12 cellular contexts compared by ENCODE assay signal in the genomic region with DNA sequence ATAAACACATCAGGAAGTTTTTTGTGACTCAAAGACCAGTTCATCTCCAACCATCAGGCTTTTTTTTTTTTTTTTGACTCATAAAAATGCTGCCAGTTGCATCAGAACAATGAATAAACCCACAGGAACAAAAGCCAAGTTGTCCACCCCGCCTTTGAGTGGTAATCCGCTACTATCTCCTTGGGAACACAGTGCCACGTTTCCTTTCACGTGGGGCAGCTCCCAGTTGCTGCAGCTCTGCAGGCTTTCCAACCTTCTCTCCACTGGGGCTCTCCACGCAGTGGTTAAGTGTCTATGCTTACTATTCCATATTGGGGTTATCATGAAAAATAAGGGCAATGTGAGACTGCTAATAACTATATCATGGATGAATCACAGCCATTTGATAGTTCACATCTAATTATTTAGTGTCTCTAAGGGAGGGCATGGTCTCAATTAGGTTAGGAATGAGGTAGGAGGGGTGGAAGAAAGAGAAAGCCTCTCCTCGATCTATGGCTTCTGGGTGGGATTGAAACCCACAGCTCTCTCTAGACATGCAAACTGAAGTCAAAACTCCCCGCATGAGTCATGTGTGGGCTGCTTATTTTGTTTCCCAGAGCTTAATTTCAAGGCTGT. TPM values are rescaled to one million over a fixed set of nuclear protein-coding genes. Genes with fewer than 3 reads are reported as not detected.
A peak's percentile ranks its signal among the peaks of the same experiment; 100 is the strongest.
DNase-seq lines count a peak whose midpoint lies in the region; ATAC-seq, FAIRE-seq and TF ChIP-seq lines count a peak whose summit lies in the region.
"Had no signal": no experiment of that assay in that cellular context is flagged by ENCODE, and none has a peak within 500 bp of the region (broad histone marks: within the 10 kb centered on the region; RNA-seq: fewer than 3 reads in every experiment).

No MANE protein-coding gene starts in this region.

- H3K4me1 Mint-ChIP-seq in astrocyte (ENCODE audit: low read depth, unreplicated experiment), result peaks cover 16% of the 10 kb centered on the region
- H3K4me1 Mint-ChIP-seq: CD4-positive, CD25-positive, alpha-beta regulatory T cell; neural crest cell had no signal

- H2AFZ ChIP-seq in astrocyte (ENCODE audit: low read depth, low read length), result peak overlapping the region; percentile 38

- peak; percentile 58 for FAIRE-seq in astrocyte (lab: Jason Lieb, UNC)

- CTCF ChIA-PET in AG04449 (lab: Yijun Ruan, JAX), result interaction anchor here (0.9 to 1.5 kb wide), 3 partner anchors 112 to 240 kb away, joined by 3 to 5 read pairs (median 4); no protein-coding TSS in a partner anchor

- peak overlapping the region; percentile 51 for H3K27ac ChIP-seq in astrocyte (ENCODE audit: low read depth, low read length)
- H3K27ac ChIP-seq: cardiac muscle cell had no signal

- H3K4me3 Mint-ChIP-seq in astrocyte (ENCODE audit: unreplicated experiment), result no peak overlapping the region
- H3K4me3 Mint-ChIP-seq: CD4-positive, CD25-positive, alpha-beta regulatory T cell; neural crest cell had no signal

- H4K20me1 ChIP-seq in astrocyte (ENCODE audit: insufficient read depth, low read length), result no peaks in the 10 kb centered on the region

- DNase-seq in AG04449 (ENCODE audit: low read depth, low spot score) (peak; percentile 66), astrocyte (ENCODE audit: low read depth) (peak; percentile 77), kidney glomerular epithelial cell (lab: John Stamatoyannopoulos, UW) (peak; percentile 28), mucosa of gallbladder (ENCODE audit: low spot score) (no peak), HK-2 (ENCODE audit: unreplicated experiment) (no peak)
- DNase-seq in activated CD4-positive, alpha-beta T cell treated with anti-CD3 and anti-CD28 coated beads for 4 hours, result no peak
- DNase-seq: CD4-positive, CD25-positive, alpha-beta regulatory T cell; SW 1271 had no signal

- no peaks in the 10 kb centered on the region for H3K79me2 ChIP-seq in astrocyte (ENCODE audit: insufficient read depth, low read length)

- H3K36me3 Mint-ChIP-seq in astrocyte (ENCODE audit: low read depth, unreplicated experiment), result no peaks in the 10 kb centered on the region
- H3K36me3 Mint-ChIP-seq: CD4-positive, CD25-positive, alpha-beta regulatory T cell had no signal

- no peaks in the 10 kb centered on the region for H3K9me3 Mint-ChIP-seq in astrocyte (ENCODE audit: unreplicated experiment)
- H3K9me3 Mint-ChIP-seq: neural crest cell had no signal

- peak overlapping the region; percentile 15; the same call in 1 of the 2 replicates for H3K4me3 ChIP-seq in AG04449 (ENCODE audit: low read depth, low read length)
- H3K4me3 ChIP-seq in astrocyte (ENCODE audit: insufficient read depth, low read depth, low read length), result no peak overlapping the region
- H3K4me3 ChIP-seq: cardiac muscle cell had no signal

- H3K27ac Mint-ChIP-seq in astrocyte (ENCODE audit: unreplicated experiment), result peak overlapping the region; percentile 84
- H3K27ac Mint-ChIP-seq: CD4-positive, CD25-positive, alpha-beta regulatory T cell had no signal

- H3K36me3 ChIP-seq in astrocyte (ENCODE audit: insufficient read depth, low read length), result no peaks in the 10 kb centered on the region
- H3K36me3 ChIP-seq: cardiac muscle cell had no signal

- H3K4me2 ChIP-seq in astrocyte (ENCODE audit: low read length), result peak overlapping the region; percentile 64

- H3K27me3 Mint-ChIP-seq in astrocyte (ENCODE audit: low read depth, unreplicated experiment), result no peaks in the 10 kb centered on the region

- no peaks in the 10 kb centered on the region for H3K9me3 ChIP-seq in astrocyte (ENCODE audit: insufficient read depth, low read depth, low read length)

- peaks cover 12% of the 10 kb centered on the region for H3K4me1 ChIP-seq in astrocyte (ENCODE audit: insufficient read depth, low read length)

- POLR2A ChIA-PET in AG04449 (lab: Yijun Ruan, JAX), result interaction anchor here (0.7 to 1.6 kb wide), 5 partner anchors 97 to 922 kb away, joined by 3 to 7 read pairs (median 4); a partner anchor contains a TSS

- ATAC-seq in HG02610 (IDR thresholded peaks at IDR 0.05; ENCODE audit: unreplicated experiment) (peak; percentile 65), GM19351 (IDR thresholded peaks at IDR 0.05; ENCODE audit: unreplicated experiment) (no peak)

- peak overlapping the region; percentile 41 for H3K9ac ChIP-seq in astrocyte (ENCODE audit: low read length)

- TF ChIP-seq CTCF in AG04449 (IDR thresholded peaks at IDR 0.05; ENCODE audit: insufficient read depth, low read length, missing control alignments), result no peak
- no peak for TF ChIP-seq CTCF in astrocyte (IDR thresholded peaks at IDR 0.05; ENCODE audit: insufficient read depth, low read depth, low read length)

- H3K27me3 ChIP-seq in astrocyte (ENCODE audit: insufficient read depth, low read length), result no peaks in the 10 kb centered on the region
- H3K27me3 ChIP-seq: cardiac muscle cell had no signal

RNA-seq across cellular contexts. Expression of a gene that starts 55.8 kb away (rescaled TPM):
- 11.6 and 11.8 TPM in 2 replicates for total RNA-seq in astrocyte
- not detected for total RNA-seq in mucosa of gallbladder
- total RNA-seq: cardiac muscle cell; CD4-positive, CD25-positive, alpha-beta regulatory T cell; neural crest cell had no signal

Comparison
In these comparisons a context has a peak if more than half of its experiments do, and no peak if none do; other contexts are left out.
1. DNase-seq: peak in AG04449 (single experiment), astrocyte (single experiment) and kidney glomerular epithelial cell (single experiment); none in mucosa of gallbladder (single experiment), HK-2 (single experiment) and activated CD4-positive, alpha-beta T cell treated with anti-CD3 and anti-CD28 coated beads for 4 hours (0 of 2).
2. RNA of a gene that starts 55.8 kb away (total RNA-seq): 11.6 to 11.8 TPM in astrocyte; not detected in mucosa of gallbladder (single experiment); every median in the first group is over 10 times any median in the second.